8 cellular contexts compared by ENCODE assay signal in genomic region chr6:163414367-163415175, GRCh38. TPM values are rescaled to one million over a fixed set of nuclear protein-coding genes. Genes with fewer than 3 reads are reported as not detected.
DNase-seq lines count a peak whose midpoint lies in the region; ATAC-seq and TF ChIP-seq lines count a peak whose summit lies in the region.

QKI (plus strand) TSS chr6:163414718; CDS start chr6:163415194, 476 bp downstream.

- intact Hi-C loops in T-helper 2 cell treated with Interferon-gamma antibody and Interleukin-4, amounts not matched to agents 100 ng/mL and 5 ng/mL, for 36 hours (cut with micrococcal nuclease): loop anchor here (1.0 kb wide), 2 partner anchors 8 to 687 kb away; partner anchors contain the start of genes PACRG and PRKN
- intact Hi-C loops in ascending aorta (cut with DNase I): loop anchor here (5.0 to 10.0 kb wide), 4 partner anchors 57 to 690 kb away; partner anchors contain the start of genes PACRG and PRKN

- H3K9me3 ChIP-seq in ascending aorta (no peaks in the 10 kb centered on the region), hepatocyte (ENCODE audit: low read depth) (no peaks in the 10 kb centered on the region)

- H3K79me2 ChIP-seq in KMS-11 (ENCODE audit: insufficient read depth, low read depth): peaks cover 42% of the 10 kb centered on the region
- H3K79me2 ChIP-seq in hepatocyte: peaks cover 39% of the 10 kb centered on the region

- H3K4me1 ChIP-seq in KMS-11 (ENCODE audit: low read depth, poor library complexity, severe bottlenecking) (peaks cover 38% of the 10 kb centered on the region), ascending aorta (peaks cover 0 to 7% of the 10 kb centered on the region in 2 donors), hepatocyte (ENCODE audit: insufficient read depth) (peaks cover 2% of the 10 kb centered on the region)

- TF ChIP-seq CTCF in KMS-11 (conservative IDR thresholded peaks at IDR 0.05; ENCODE audit: low read depth, low read length): no peak
- no peak for TF ChIP-seq CTCF in ascending aorta (IDR thresholded peaks at IDR 0.05)
- no peak for TF ChIP-seq CTCF in hepatocyte (IDR thresholded peaks at IDR 0.05; ENCODE audit: poor library complexity)
- TF ChIP-seq CTCF in retinal pigment epithelial cell (conservative IDR thresholded peaks at IDR 0.05; ENCODE audit: low read depth, low read length): no peak

- H4K20me1 ChIP-seq in KMS-11 (ENCODE audit: insufficient read depth): peaks cover 25% of the 10 kb centered on the region
- H4K20me1 ChIP-seq in hepatocyte (ENCODE audit: insufficient read depth, poor library complexity, severe bottlenecking): peaks cover 27% of the 10 kb centered on the region

- no peaks in the 10 kb centered on the region for H3K9me2 ChIP-seq in hepatocyte (replicated peaks; ENCODE audit: insufficient read depth)

- no peak within 1 kb of the TSS; the same call in 1 of the 2 replicates for H3K4me2 ChIP-seq in KMS-11
- peak within 1 kb of the TSS; percentile 80 for H3K4me2 ChIP-seq in hepatocyte

- H2AFZ ChIP-seq in KMS-11 (ENCODE audit: low read depth) (peak within 1 kb of the TSS; percentile 89), hepatocyte (peak within 1 kb of the TSS; percentile 74)

- no peaks in the 10 kb centered on the region for H3K36me3 ChIP-seq in KMS-11 (ENCODE audit: insufficient read depth)
- no peaks in the 10 kb centered on the region for H3K36me3 ChIP-seq in ascending aorta
- no peaks in the 10 kb centered on the region for H3K36me3 ChIP-seq in hepatocyte (replicated peaks; ENCODE audit: insufficient read depth, low read depth)

- H3K27ac ChIP-seq in KMS-11 (peak within 1 kb of the TSS; percentile 97), ascending aorta (peak within 1 kb of the TSS; percentile 98 to 100), hepatocyte (peak within 1 kb of the TSS; percentile 98)

- peak within 1 kb of the TSS; percentile 95 for H3K9ac ChIP-seq in KMS-11

- WGBS in hepatocyte (ENCODE audit: low lambda C conversion rate, missing lambda C conversion rate): 0% methylated on average over 1 of the region's 141 CpGs

- peak; percentile 82 for DNase-seq in EL
- peak in 1 of 2 donors; percentile 85 for DNase-seq in ascending aorta (ENCODE audit: low spot score in 2 of 2)
- DNase-seq in hepatocyte (ENCODE audit: low spot score): peak; percentile 87
- no peak for DNase-seq in retinal pigment epithelial cell (ENCODE audit: low read depth)
- DNase-seq in KG1 (lab: John Stamatoyannopoulos, UW): no peak

- no peaks in the 10 kb centered on the region for H3K27me3 ChIP-seq in KMS-11 (ENCODE audit: insufficient read depth, low read depth)
- no peaks in the 10 kb centered on the region for H3K27me3 ChIP-seq in ascending aorta
- no peaks in the 10 kb centered on the region for H3K27me3 ChIP-seq in hepatocyte

- H3K4me3 ChIP-seq in KMS-11 (IDR thresholded peaks at IDR 0.05; ENCODE audit: insufficient read depth, low read depth, low read length) (no peak within 1 kb of the TSS), ascending aorta (peak within 1 kb of the TSS; percentile 98 to 100), hepatocyte (peak within 1 kb of the TSS; percentile 98), retinal pigment epithelial cell (ENCODE audit: low read length) (peak within 1 kb of the TSS; percentile 95)

- peak; percentile 36 for ATAC-seq in GM21576 (IDR thresholded peaks at IDR 0.05; ENCODE audit: unreplicated experiment)

RNA-seq across cellular contexts. Expression of gene QKI, which starts in this region (rescaled TPM):
- 48.4 and 59.5 TPM in 2 replicates for total RNA-seq in T-helper 2 cell treated with Interferon-gamma antibody and Interleukin-4, amounts not matched to agents 100 ng/mL and 5 ng/mL, for 36 hours
- 91.0 TPM for total RNA-seq in ascending aorta
- 81.8 and 92.5 TPM in 2 replicates for total RNA-seq in hepatocyte
- polyA plus RNA-seq in hepatocyte: 38.0 and 42.2 TPM in 2 replicates

Comparison
In these comparisons a context has a peak if more than half of its experiments do, and no peak if none do; other contexts are left out.
1. DNase-seq: peak in EL (single experiment) and hepatocyte (single experiment); none in retinal pigment epithelial cell (single experiment) and KG1 (single experiment).
2. Peak in every context shown above with its lines, with median percentiles within 50 percentile points of each other: H3K27ac ChIP-seq.